Comparison of ENCODE assay signal across 1 cellular context in genomic region chr1:37514350-37515184, GRCh38.
TF ChIP-seq lines count a peak whose summit lies in the region.

Gene MEAF6, minus strand, starts transcription at chr1:37514766. Its CDS starts 20 bp downstream, at chr1:37514746.

TF ChIP-seq in K562, 482 proteins besides CTCF, POLR2A, EP300 and RAD21 (continued from another document and continues in another):
- TF ChIP-seq PHTF2 (CRISPR knock-in tag; IDR thresholded peaks at IDR 0.05) (no peak), MTA1 (IDR thresholded peaks at IDR 0.05; ENCODE audit: borderline replicate concordance) (no peak), UBTF (IDR thresholded peaks at IDR 0.05; ENCODE audit: borderline replicate concordance in 1 of 2, low read depth in 2 of 2, low read length in 2 of 2) (peak; percentile 24 to 47; a peak in 2 of 4 replicates), GATAD2B (IDR thresholded peaks at IDR 0.05; ENCODE audit: borderline replicate concordance) (peak; percentile 97), ZNF639 (CRISPR knock-in tag; conservative IDR thresholded peaks at IDR 0.05 in 1 of 2, IDR thresholded peaks at IDR 0.05 in 1 of 2) (peak in 1 of 2 experiments; percentile 79; a peak in 2 of 4 replicates), ARID4B (CRISPR knock-in tag; IDR thresholded peaks at IDR 0.05) (peak; percentile 59; the same call in 1 of the 2 replicates), NFE2 (IDR thresholded peaks at IDR 0.05; ENCODE audit: low read depth) (no peak; the same call in 1 of the 2 replicates), RBM17 (IDR thresholded peaks at IDR 0.05; ENCODE audit: borderline replicate concordance, low read depth, low read length) (no peak), MCM2 (IDR thresholded peaks at IDR 0.05; ENCODE audit: low read depth) (no peak), PYGO2 (tag; IDR thresholded peaks at IDR 0.05) (no peak), KAT8 (IDR thresholded peaks at IDR 0.05; ENCODE audit: low read depth) (no peak), SIN3A (IDR thresholded peaks at IDR 0.05; ENCODE audit: borderline replicate concordance in 2 of 2, control insufficient read depth in 1 of 2, low read depth in 2 of 2, low read length in 2 of 2) (peak; percentile 60 to 86; a peak in 2 of 4 replicates), DLX4 (CRISPR knock-in tag; IDR thresholded peaks at IDR 0.05) (no peak), HNRNPL (IDR thresholded peaks at IDR 0.05; ENCODE audit: low read depth, low read length) (no peak), SMARCB1 (IDR thresholded peaks at IDR 0.05; ENCODE audit: insufficient read length, low read depth) (no peak), PML (IDR thresholded peaks at IDR 0.05; ENCODE audit: low read length) (peak; percentile 80), HINFP (tag; conservative IDR thresholded peaks at IDR 0.05; ENCODE audit: low read depth) (no peak), ZNF282 (CRISPR knock-in tag; IDR thresholded peaks at IDR 0.05) (no peak), TRIM25 (IDR thresholded peaks at IDR 0.05; ENCODE audit: borderline replicate concordance) (no peak), ZSCAN32 (CRISPR knock-in tag; IDR thresholded peaks at IDR 0.05) (no peak), ZNF57 (CRISPR knock-in tag; IDR thresholded peaks at IDR 0.05) (no peak), USF2 (CRISPR knock-in tag; IDR thresholded peaks at IDR 0.05) (no peak), FOXO4 (CRISPR knock-in tag; IDR thresholded peaks at IDR 0.05) (no peak), NFIC (IDR thresholded peaks at IDR 0.05) (0 out of 2 replicates have a peak, but pooled peaks have one; percentile 18), STAT5B (CRISPR knock-in tag; IDR thresholded peaks at IDR 0.05) (no peak), U2AF2 (optimal IDR thresholded peaks at IDR 0.05; ENCODE audit: low read depth, low read length) (no peak), ZFP1 (CRISPR knock-in tag; IDR thresholded peaks at IDR 0.05) (no peak), CBX1 (IDR thresholded peaks at IDR 0.05; ENCODE audit: low read depth) (peak; percentile 62), GTF2B (IDR thresholded peaks at IDR 0.05; ENCODE audit: extremely low read depth, insufficient read length) (no peak), ZNF586 (CRISPR knock-in tag; conservative IDR thresholded peaks at IDR 0.05) (no peak), ZNF124 (CRISPR knock-in tag; IDR thresholded peaks at IDR 0.05) (no peak)
